29 cellular contexts compared by ENCODE assay signal in the genomic region with DNA sequence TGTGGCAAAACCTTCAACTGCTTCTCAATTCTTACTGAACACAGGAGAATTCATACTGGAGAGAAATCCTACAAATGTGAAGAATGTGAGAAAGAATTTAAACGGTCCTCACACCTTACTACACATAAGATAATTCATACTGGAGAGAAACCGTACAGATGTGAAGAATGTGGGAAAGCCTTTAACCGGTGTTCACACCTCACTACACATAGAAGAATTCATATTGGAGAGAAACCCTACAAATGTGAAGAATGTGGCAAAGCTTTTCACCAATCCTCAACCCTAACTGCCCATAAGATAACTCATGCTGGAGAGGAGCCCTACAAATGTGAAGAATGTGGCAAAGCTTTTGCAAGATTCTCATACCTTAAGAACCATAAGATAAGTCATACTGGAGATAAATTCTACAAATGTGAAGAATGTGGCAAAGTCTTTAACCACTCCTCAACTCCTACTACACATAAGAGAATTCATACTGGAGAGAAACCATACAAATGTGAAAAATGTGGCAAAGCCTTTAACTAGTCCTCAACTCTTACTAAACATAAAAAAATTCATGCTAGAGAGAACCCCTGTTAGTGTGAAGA.
"Had no signal": no experiment of that assay in that cellular context is flagged by ENCODE, and none has a peak within 500 bp of the region (broad histone marks: within the 10 kb centered on the region; RNA-seq: fewer than 3 reads in every experiment).

No MANE protein-coding gene starts in this region.

- H3K27ac ChIP-seq: neural progenitor cell, ovary, parathyroid adenoma, psoas muscle, right lobe of liver, skin epidermis, spleen, suprapubic skin, testis, tibial artery, transverse colon, upper lobe of left lung, vagina had no signal

- H3K9me3 ChIP-seq: ovary, suprapubic skin, testis, vagina had no signal

- H3K27me3 ChIP-seq: neural progenitor cell, ovary, right lobe of liver, spleen, suprapubic skin, testis, tibial artery, transverse colon, upper lobe of left lung, vagina had no signal

- H3K79me2 ChIP-seq: parathyroid adenoma had no signal

- H3K36me3 ChIP-seq: ovary, right lobe of liver, spleen, suprapubic skin, tibial artery, transverse colon, upper lobe of left lung, vagina had no signal

- H3K4me1 ChIP-seq: neural progenitor cell, parathyroid adenoma, psoas muscle, right lobe of liver, spleen, suprapubic skin, testis, tibial artery, transverse colon, upper lobe of left lung, vagina had no signal

- H3K4me2 ChIP-seq: neural progenitor cell, smooth muscle cell had no signal

- ATAC-seq: natural killer cell; psoas muscle; right cardiac atrium; right lobe of liver; stimulated activated memory B cell treated with anti-CD40 and anti-IgM and Interleukin-4, amounts not matched to agents 10 μg/mL and 1 μg/mL and 100 μg/mL, for 72 hours; stimulated activated naive CD8-positive, alpha-beta T cell treated with anti-CD3 and anti-CD28 coated beads, Interleukin-15, amount 100 ng/mL, for 72 hours; stimulated activated naive CD8-positive, alpha-beta T cell treated with anti-CD3 and anti-CD28 coated beads, Interleukin-15, Interleukin-2, amounts not matched to agents 100 U/mL and 50 U/mL, for 24 hours had no signal

- DNase-seq: natural killer cell; occipital lobe; ovary; posterior cingulate gyrus; psoas muscle; right cardiac atrium; right lobe of liver; spleen; stimulated activated CD4-positive, alpha-beta T cell treated with anti-CD3 and anti-CD28 coated beads, Interleukin-12 subunit alpha, Interleukin-12 subunit beta, amount 100 ng/mL, for 4 hours; stimulated activated CD4-positive, alpha-beta T cell treated with anti-CD3 and anti-CD28 coated beads, Interleukin-1b, Interleukin-23, amount 100 ng/mL, for 48 hours; stimulated activated CD4-positive, alpha-beta T cell treated with anti-CD3 and anti-CD28 coated beads, Interleukin-4, amount 100 ng/mL, for 1 hour; stimulated activated CD4-positive, alpha-beta T cell treated with anti-CD3 and anti-CD28 coated beads, Interleukin-4, amount 100 ng/mL, for 4 hours; stimulated activated CD8-positive, alpha-beta memory T cell treated with anti-CD3 and anti-CD28 coated beads, Interleukin-4, amount 100 ng/mL, for 48 hours; stimulated activated naive CD4-positive, alpha-beta T cell; stimulated activated naive CD8-positive, alpha-beta T cell treated with anti-CD3 and anti-CD28 coated beads, Interleukin-15, amount 100 ng/mL, for 72 hours; stimulated activated naive CD8-positive, alpha-beta T cell treated with anti-CD3 and anti-CD28 coated beads, Interleukin-15, Interleukin-2, amounts not matched to agents 100 U/mL and 50 U/mL, for 24 hours; substantia nigra; testis; tibial artery; transverse colon; upper lobe of left lung had no signal

- H3K9ac ChIP-seq: neural progenitor cell, parathyroid adenoma had no signal

- FAIRE-seq: urothelium cell line had no signal

- H3K4me3 ChIP-seq: neural progenitor cell, ovary, psoas muscle, right lobe of liver, skin epidermis, smooth muscle cell, spleen, suprapubic skin, testis, tibial artery, transverse colon, upper lobe of left lung, vagina had no signal

- H2AFZ ChIP-seq: neural progenitor cell, parathyroid adenoma had no signal
